In the genomic region with DNA sequence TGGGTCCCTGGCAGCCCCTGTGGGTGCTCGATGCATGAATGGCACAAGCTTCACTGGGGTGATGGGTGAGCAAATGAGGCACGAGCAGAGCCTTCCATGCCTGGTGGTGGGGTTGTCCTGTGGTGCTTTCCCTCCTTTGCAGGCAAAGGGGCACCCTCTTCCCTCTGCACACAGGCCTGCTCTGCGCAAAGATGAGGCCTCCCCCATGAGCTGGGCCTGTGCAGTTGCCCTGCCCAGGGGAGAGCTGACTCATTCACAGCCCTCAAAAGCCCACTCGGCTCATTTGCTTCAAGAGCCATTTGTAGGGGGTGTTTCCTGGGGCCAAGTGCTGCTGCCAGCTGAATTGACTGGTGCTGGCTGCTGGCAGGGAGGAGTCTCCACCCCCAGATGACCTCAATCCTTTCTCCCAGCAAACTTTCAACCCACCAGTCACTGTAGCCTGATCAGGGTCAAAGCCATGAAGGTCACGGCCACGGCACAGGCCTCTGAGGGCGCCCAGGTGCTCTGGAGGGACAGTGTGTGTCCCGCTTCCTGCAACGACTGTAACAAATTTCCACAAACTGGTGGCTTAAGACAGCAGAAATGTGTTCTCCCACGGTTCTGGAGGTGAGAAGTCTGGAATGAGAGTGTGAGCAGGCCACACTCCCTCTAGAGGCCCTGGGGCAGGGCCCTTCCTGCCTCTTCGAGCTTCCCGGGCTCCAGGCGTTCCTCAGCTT, we compare ENCODE assay signal across 14 cellular contexts. TPM values are rescaled to one million over a fixed set of nuclear protein-coding genes. Genes with fewer than 3 reads are reported as not detected.
A peak's percentile ranks its signal among the peaks of the same experiment; 100 is the strongest.
DNase-seq lines count a peak whose midpoint lies in the region; ATAC-seq and TF ChIP-seq lines count a peak whose summit lies in the region.
"Had no signal": no experiment of that assay in that cellular context is flagged by ENCODE, and none has a peak within 500 bp of the region (broad histone marks: within the 10 kb centered on the region; RNA-seq: fewer than 3 reads in every experiment).

No MANE protein-coding gene starts in this region.

- H3K27ac Mint-ChIP-seq in WTC11 = no peak overlapping the region
- H3K27ac Mint-ChIP-seq: activated CD8-positive, alpha-beta memory T cell treated with anti-CD3 and anti-CD28 coated beads, Interleukin-2, amount 10 ng/mL, durations not matched to agents 7 days and 5 days; B cell; T-helper 17 cell had no signal

- H3K36me3 ChIP-seq in thoracic aorta = no peaks in the 10 kb centered on the region

- no peaks in the 10 kb centered on the region for H3K9me3 Mint-ChIP-seq in WTC11

- no peaks in the 10 kb centered on the region for H3K36me3 Mint-ChIP-seq in WTC11
- H3K36me3 Mint-ChIP-seq: activated CD8-positive, alpha-beta memory T cell treated with anti-CD3 and anti-CD28 coated beads, Interleukin-2, amount 10 ng/mL, durations not matched to agents 7 days and 5 days had no signal

- H3K27me3 Mint-ChIP-seq in WTC11 (ENCODE audit: low read depth) = no peaks in the 10 kb centered on the region; the same call in 1 of the 2 replicates
- H3K27me3 Mint-ChIP-seq: activated CD8-positive, alpha-beta memory T cell treated with anti-CD3 and anti-CD28 coated beads, Interleukin-2, amount 10 ng/mL, durations not matched to agents 7 days and 5 days had no signal

- ATAC-seq in WTC11 (peak; percentile 58), left lobe of liver (peak; percentile 91), thoracic aorta (ENCODE audit: insufficient number of reproducible peaks, low FRiP score, low read depth) (no peak), HG02884 (IDR thresholded peaks at IDR 0.05; ENCODE audit: unreplicated experiment) (no peak)
- ATAC-seq: activated CD8-positive, alpha-beta memory T cell treated with anti-CD3 and anti-CD28 coated beads, Interleukin-2, amount 10 ng/mL, durations not matched to agents 7 days and 5 days; left colon; T-helper 17 cell had no signal

- peaks cover 6% of the 10 kb centered on the region for H3K4me1 Mint-ChIP-seq in WTC11
- H3K4me1 Mint-ChIP-seq: activated CD8-positive, alpha-beta memory T cell treated with anti-CD3 and anti-CD28 coated beads, Interleukin-2, amount 10 ng/mL, durations not matched to agents 7 days and 5 days; B cell had no signal

- POLR2A ChIA-PET in WTC11 (lab: Charles Lee) = no interaction called here

- CTCF ChIA-PET in WTC11 (lab: Charles Lee) = interaction anchor here (0.8 to 2.9 kb wide), 6 partner anchors 17 to 167 kb away, joined by 3 to 9 read pairs (median 4); no protein-coding TSS in a partner anchor

- peak overlapping the region; percentile 56 to 77 for H3K27ac ChIP-seq in thoracic aorta

- peaks cover 10 to 31% of the 10 kb centered on the region in 2 donors for H3K4me1 ChIP-seq in thoracic aorta (ENCODE audit: control insufficient read depth in 1 of 2, low read depth in 2 of 2)

- H3K4me3 Mint-ChIP-seq in WTC11 = no peak overlapping the region
- H3K4me3 Mint-ChIP-seq: activated CD8-positive, alpha-beta memory T cell treated with anti-CD3 and anti-CD28 coated beads, Interleukin-2, amount 10 ng/mL, durations not matched to agents 7 days and 5 days; B cell; T-helper 17 cell had no signal

- no peaks in the 10 kb centered on the region for H3K27me3 ChIP-seq in thoracic aorta (replicated peaks; ENCODE audit: insufficient read depth)

- no peaks in the 10 kb centered on the region for H3K9me3 ChIP-seq in thoracic aorta

- H3K4me3 ChIP-seq in thoracic aorta = no peak overlapping the region

- no peak for TF ChIP-seq CTCF in WTC11 (IDR thresholded peaks at IDR 0.05)
- TF ChIP-seq CTCF in thoracic aorta (IDR thresholded peaks at IDR 0.05) = no peak

- DNase-seq in HK-2 (ENCODE audit: unreplicated experiment) (peak; percentile 4), WTC11 (ENCODE audit: low spot score) (no peak), left lobe of liver (ENCODE audit: low spot score) (peak; percentile 92), thoracic aorta (ENCODE audit: low spot score) (no peak), NAMALWA (ENCODE audit: low spot score) (no peak), NOMO-1 treated with dmso at 0.1 percent for 144 hours (lab: John Stamatoyannopoulos, UW; ENCODE audit: unreplicated experiment) (no peak), activated gamma-delta T cell treated with Interleukin-2 at 50 U/mL for 16 hours (no peak)
- DNase-seq: activated CD4-positive, CD25-positive, alpha-beta regulatory T cell; activated CD8-positive, alpha-beta memory T cell treated with anti-CD3 and anti-CD28 coated beads, Interleukin-2, amount 10 ng/mL, durations not matched to agents 7 days and 5 days; left colon; NCI-H146; T-helper 17 cell had no signal

TF ChIP-seq in WTC11, 78 proteins besides CTCF, POLR2A, EP300 and RAD21:
- TF ChIP-seq ZBTB21 (CRISPR knock-in tag; IDR thresholded peaks at IDR 0.05; ENCODE audit: borderline replicate concordance) (no peak), SMAD3 (CRISPR knock-in tag; IDR thresholded peaks at IDR 0.05; ENCODE audit: borderline replicate concordance) (no peak), MXD4 (CRISPR knock-in tag; IDR thresholded peaks at IDR 0.05; ENCODE audit: borderline replicate concordance) (no peak), TP53 (CRISPR knock-in tag; IDR thresholded peaks at IDR 0.05) (no peak)
- TF ChIP-seq, protein P1, sequence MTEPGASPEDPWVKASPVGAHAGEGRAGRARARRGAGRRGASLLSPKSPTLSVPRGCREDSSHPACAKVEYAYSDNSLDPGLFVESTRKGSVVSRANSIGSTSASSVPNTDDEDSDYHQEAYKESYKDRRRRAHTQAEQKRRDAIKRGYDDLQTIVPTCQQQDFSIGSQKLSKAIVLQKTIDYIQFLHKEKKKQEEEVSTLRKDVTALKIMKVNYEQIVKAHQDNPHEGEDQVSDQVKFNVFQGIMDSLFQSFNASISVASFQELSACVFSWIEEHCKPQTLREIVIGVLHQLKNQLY (CRISPR knock-in tag; IDR thresholded peaks at IDR 0.05) = no peak
- TF ChIP-seq, protein P2, sequence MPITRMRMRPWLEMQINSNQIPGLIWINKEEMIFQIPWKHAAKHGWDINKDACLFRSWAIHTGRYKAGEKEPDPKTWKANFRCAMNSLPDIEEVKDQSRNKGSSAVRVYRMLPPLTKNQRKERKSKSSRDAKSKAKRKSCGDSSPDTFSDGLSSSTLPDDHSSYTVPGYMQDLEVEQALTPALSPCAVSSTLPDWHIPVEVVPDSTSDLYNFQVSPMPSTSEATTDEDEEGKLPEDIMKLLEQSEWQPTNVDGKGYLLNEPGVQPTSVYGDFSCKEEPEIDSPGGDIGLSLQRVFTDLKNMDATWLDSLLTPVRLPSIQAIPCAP (CRISPR knock-in tag; IDR thresholded peaks at IDR 0.05) = no peak

RNA-seq across cellular contexts. Expression of a gene that starts 48.8 kb away (rescaled TPM):
- total RNA-seq in WTC11 (2021) (4.1 to 5.0 TPM (median 4.7 TPM) in 3 replicates), left lobe of liver (260 TPM), thoracic aorta (100 to 1,000 TPM; 122 to 161 TPM)
- total RNA-seq: activated CD8-positive, alpha-beta memory T cell treated with anti-CD3 and anti-CD28 coated beads, Interleukin-2, amount 10 ng/mL, durations not matched to agents 7 days and 5 days; B cell had no signal

Comparison
In these comparisons a context has a peak if more than half of its experiments do, and no peak if none do; other contexts are left out.
1. DNase-seq: peak in HK-2 (single experiment) and left lobe of liver (single experiment); none in WTC11 (single experiment), thoracic aorta (single experiment), NAMALWA (single experiment), NOMO-1 treated with dmso at 0.1 percent for 144 hours (single experiment) and activated gamma-delta T cell treated with Interleukin-2 at 50 U/mL for 16 hours (single experiment).
2. ATAC-seq: peak in WTC11 (single experiment) and left lobe of liver (single experiment); none in thoracic aorta (single experiment) and HG02884 (single experiment).
3. RNA of a gene that starts 48.8 kb away (total RNA-seq): 260 TPM in left lobe of liver (single experiment) and 122 to 161 TPM in thoracic aorta; 4.1 to 5.0 TPM in WTC11; every median in the first group is over 10 times any median in the second.